14 cellular contexts compared by ENCODE assay signal in the genomic region with DNA sequence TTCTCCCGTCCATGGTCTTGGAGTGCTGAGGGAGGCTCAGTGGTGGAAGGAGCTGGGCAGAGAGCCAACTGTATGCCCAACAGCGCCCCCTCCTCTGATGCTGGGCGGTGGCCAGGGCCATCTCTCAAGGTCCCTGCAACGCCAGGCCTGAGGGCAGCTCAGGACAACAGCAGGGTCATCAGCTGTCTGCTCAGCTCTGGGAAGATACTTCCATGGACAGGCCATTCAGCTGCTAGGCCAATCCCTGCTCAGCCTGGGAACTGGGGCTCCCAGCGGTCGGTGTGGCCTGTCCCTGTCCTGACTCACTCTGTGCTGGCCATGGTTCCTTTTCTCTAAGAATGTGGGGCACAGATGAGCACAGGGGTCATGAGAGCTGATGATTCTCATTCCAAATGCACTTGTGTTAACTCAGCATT.
DNase-seq lines count a peak whose midpoint lies in the region; ATAC-seq and TF ChIP-seq lines count a peak whose summit lies in the region.
"Had no signal": no experiment of that assay in that cellular context is flagged by ENCODE, and none has a peak within 500 bp of the region (broad histone marks: within the 10 kb centered on the region; RNA-seq: fewer than 3 reads in every experiment).

No MANE protein-coding gene starts in this region.

- no peaks in the 10 kb centered on the region for H3K4me1 Mint-ChIP-seq in nephron progenitor cell
- H3K4me1 Mint-ChIP-seq: nephron had no signal

- TF ChIP-seq CTCF in lower leg skin (IDR thresholded peaks at IDR 0.05) (no peak), nephron progenitor cell (IDR thresholded peaks at IDR 0.05) (no peak)

- no peak for TF ChIP-seq POLR2A in lower leg skin (IDR thresholded peaks at IDR 0.05)

- DNase-seq in stimulated activated CD4-positive, alpha-beta T cell treated with anti-CD3 and anti-CD28 coated beads, Interleukin-4, amount 100 ng/mL, for 24 hours, result peak; percentile 1
- no peak for DNase-seq in stimulated activated CD4-positive, alpha-beta T cell treated with anti-CD3 and anti-CD28 coated beads, Interleukin-2, amount 100 ng/mL, for 48 hours
- peak; percentile 41 for DNase-seq in cerebellar cortex (ENCODE audit: low spot score)
- DNase-seq in lower leg skin (ENCODE audit: low spot score in 2 of 2), result peak; percentile 8 to 59
- no peak for DNase-seq in nephron progenitor cell
- no peak for DNase-seq in NCI-H1694 treated with DMSO at 0.1 percent for 48 hours (lab: John Stamatoyannopoulos, UW)
- DNase-seq in DMS153 (lab: John Stamatoyannopoulos, UW), result no peak
- DNase-seq: activated CD4-positive, alpha-beta T cell treated with anti-CD3 and anti-CD28 coated beads, Interleukin-2, amount 10 ng/mL, durations not matched to agents 24 days and 14 days; lower lobe of right lung; NCI-H526 treated with DMSO at 0.1 percent for 48 hours; stimulated activated naive CD4-positive, alpha-beta T cell treated with Interleukin-2 at 50 U/mL for 16 hours had no signal

- ATAC-seq in GM19455 (IDR thresholded peaks at IDR 0.05; ENCODE audit: unreplicated experiment), result no peak
- ATAC-seq: activated T-helper 17 cell treated with anti-CD3 and anti-CD28 coated beads, Interleukin-2, amount 50 U/mL, for 72 hours; lower lobe of right lung had no signal

- H3K27ac Mint-ChIP-seq in nephron progenitor cell, result no peak overlapping the region
- H3K27ac Mint-ChIP-seq: activated CD4-positive, alpha-beta T cell treated with anti-CD3 and anti-CD28 coated beads, Interleukin-2, amount 10 ng/mL, durations not matched to agents 24 days and 14 days; activated T-helper 17 cell treated with anti-CD3 and anti-CD28 coated beads, Interleukin-2, amount 50 U/mL, for 72 hours; nephron had no signal

- no peak overlapping the region for H3K4me3 Mint-ChIP-seq in nephron progenitor cell
- H3K4me3 Mint-ChIP-seq: activated CD4-positive, alpha-beta T cell treated with anti-CD3 and anti-CD28 coated beads, Interleukin-2, amount 10 ng/mL, durations not matched to agents 24 days and 14 days; activated T-helper 17 cell treated with anti-CD3 and anti-CD28 coated beads, Interleukin-2, amount 50 U/mL, for 72 hours; nephron had no signal

- H3K36me3 Mint-ChIP-seq in nephron progenitor cell (ENCODE audit: low read depth), result no peaks in the 10 kb centered on the region

- no peaks in the 10 kb centered on the region for H3K9me3 Mint-ChIP-seq in nephron progenitor cell
- H3K9me3 Mint-ChIP-seq: activated CD4-positive, alpha-beta T cell treated with anti-CD3 and anti-CD28 coated beads, Interleukin-2, amount 10 ng/mL, durations not matched to agents 24 days and 14 days; nephron had no signal

- H3K4me3 ChIP-seq in lower leg skin (ENCODE audit: low read depth, poor library complexity, severe bottlenecking), result no peak overlapping the region
- H3K4me3 ChIP-seq: lower lobe of right lung had no signal

- no peaks in the 10 kb centered on the region for H3K27me3 Mint-ChIP-seq in nephron progenitor cell (ENCODE audit: low read depth, poor library complexity)
- H3K27me3 Mint-ChIP-seq: activated CD4-positive, alpha-beta T cell treated with anti-CD3 and anti-CD28 coated beads, Interleukin-2, amount 10 ng/mL, durations not matched to agents 24 days and 14 days had no signal

- WGBS in lower leg skin, 2 donors, result 81 to 89% methylated on average over 5 to 6 of the region's 6 CpGs

- intact Hi-C loops in lower leg skin (cut with DNase I; ENCODE audit: low total_unique reads), result no loop called here

Comparison
In these comparisons a context has a peak if more than half of its experiments do, and no peak if none do; other contexts are left out.
1. DNase-seq: peak in stimulated activated CD4-positive, alpha-beta T cell treated with anti-CD3 and anti-CD28 coated beads, Interleukin-4, amount 100 ng/mL, for 24 hours (single experiment), cerebellar cortex (single experiment) and lower leg skin (2 of 2); none in stimulated activated CD4-positive, alpha-beta T cell treated with anti-CD3 and anti-CD28 coated beads, Interleukin-2, amount 100 ng/mL, for 48 hours (0 of 2), nephron progenitor cell (single experiment), NCI-H1694 treated with DMSO at 0.1 percent for 48 hours (single experiment) and DMS153 (single experiment).